In the genomic region with DNA sequence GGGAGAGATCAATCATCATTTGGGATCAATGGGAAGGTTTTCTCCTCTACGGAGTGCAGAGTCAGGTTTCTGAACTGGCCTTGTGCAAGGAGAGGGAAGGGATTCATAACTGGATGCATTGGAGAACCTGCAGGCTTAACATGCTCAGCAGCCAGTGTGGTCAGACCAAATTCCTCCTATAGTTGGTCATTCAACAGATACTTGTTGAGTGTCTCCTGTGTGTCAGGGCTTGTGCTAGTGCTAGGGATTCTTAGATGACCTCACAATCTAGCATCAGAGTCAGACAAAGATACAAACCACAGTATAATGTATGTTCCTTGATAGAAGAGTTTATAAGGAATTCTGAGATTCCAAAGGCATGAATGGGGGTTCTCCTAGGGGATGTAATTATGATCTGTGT, we compare ENCODE assay signal across 1 cellular context.
TF ChIP-seq lines count a peak whose summit lies in the region.

No MANE protein-coding gene starts in this region.

TF ChIP-seq in SK-N-SH, 30 proteins besides CTCF, POLR2A, EP300 and RAD21 (continued from another document):
- TF ChIP-seq ZBTB33 (IDR thresholded peaks at IDR 0.05; ENCODE audit: borderline replicate concordance, low read depth), result no peak
- peak; percentile 37; the same call in 1 of the 2 replicates for TF ChIP-seq NFIC (IDR thresholded peaks at IDR 0.05; ENCODE audit: borderline replicate concordance)
- TF ChIP-seq USF2 (IDR thresholded peaks at IDR 0.05; ENCODE audit: borderline replicate concordance, low read depth, low read length), result no peak
- TF ChIP-seq TEAD4 (IDR thresholded peaks at IDR 0.05; ENCODE audit: borderline replicate concordance, insufficient read depth), result peak; percentile 56; the same call in 1 of the 2 replicates
TF ChIP-seq in SK-N-SH: peak in this region for 9.
